Comparison of ENCODE assay signal across 12 cellular contexts in the genomic region with DNA sequence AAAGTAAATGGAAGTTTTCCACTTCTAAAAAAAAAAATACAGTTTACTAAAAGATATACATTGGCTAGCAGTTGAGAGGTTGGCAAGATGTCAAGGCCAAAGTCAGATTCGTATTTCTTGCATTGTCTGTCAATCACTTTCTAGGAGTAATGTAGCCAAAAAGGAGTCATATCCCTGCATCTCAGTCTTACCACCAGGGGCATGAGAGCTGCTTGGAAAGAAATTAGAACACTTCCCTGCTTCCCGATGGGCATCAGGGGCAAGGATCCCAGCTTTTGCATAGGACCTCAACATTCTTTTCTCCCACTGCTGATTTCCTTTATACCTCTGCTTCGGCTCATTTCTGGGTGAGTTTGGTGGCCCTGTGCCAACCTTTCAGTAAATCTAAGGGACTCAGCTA.
DNase-seq lines count a peak whose midpoint lies in the region; ATAC-seq and TF ChIP-seq lines count a peak whose summit lies in the region.
"Had no signal": no experiment of that assay in that cellular context is flagged by ENCODE, and none has a peak within 500 bp of the region (broad histone marks: within the 10 kb centered on the region; RNA-seq: fewer than 3 reads in every experiment).

No MANE protein-coding gene starts in this region.

- no TSS peak for BruUV-seq in MCF 10A (replicated peaks; lab: Mats Ljungman, UMichigan)

- H3K36me3 Mint-ChIP-seq in MCF 10A (ENCODE audit: insufficient read depth, unreplicated experiment): no peaks in the 10 kb centered on the region
- no peaks in the 10 kb centered on the region for H3K36me3 Mint-ChIP-seq in natural killer cell
- H3K36me3 Mint-ChIP-seq: memory B cell had no signal

- in situ Hi-C loops in SK-MEL-5 (cut with HindIII; ENCODE audit: low pct_unique_long_range_greater_than_20kb, low sequenced_read_pairs): no loop called here

- CTCF ChIA-PET in MCF 10A (lab: Yijun Ruan, JAX): interaction anchor here (0.6 to 1.0 kb wide), 4 partner anchors 21 to 220 kb away, joined by 3 to 5 read pairs (median 3); no protein-coding TSS in a partner anchor

- ATAC-seq in natural killer cell (no peak), body of pancreas (no peak)

- peak; percentile 48 for DNase-seq in MCF 10A (ENCODE audit: unreplicated experiment)
- no peak for DNase-seq in breast epithelium (ENCODE audit: low spot score in 2 of 2)
- DNase-seq in SK-MEL-5 (ENCODE audit: low read depth, low spot score): peak; percentile 46
- DNase-seq in glomerular visceral epithelial cell (ENCODE audit: extremely low spot score): peak; percentile 4
- DNase-seq in natural killer cell: no peak
- no peak for DNase-seq in body of pancreas
- no peak for DNase-seq in GDM1 (lab: John Stamatoyannopoulos, UW)
- no peak for DNase-seq in NCI-H187 treated with DMSO at 0.1 percent for 48 hours (lab: John Stamatoyannopoulos, UW)
- DNase-seq: HCEC 1CT, upper lobe of left lung had no signal

- H3K36me3 ChIP-seq in breast epithelium (no peaks in the 10 kb centered on the region), body of pancreas (replicated peaks in 1 of 2; ENCODE audit: insufficient read depth in 1 of 2, low read depth in 2 of 2) (no peaks in the 10 kb centered on the region)
- H3K36me3 ChIP-seq: upper lobe of left lung had no signal

- H3K4me1 ChIP-seq in breast epithelium (no peaks in the 10 kb centered on the region), body of pancreas (no peaks in the 10 kb centered on the region)
- H3K4me1 ChIP-seq: upper lobe of left lung had no signal

- no peaks in the 10 kb centered on the region for H3K9me3 Mint-ChIP-seq in MCF 10A (ENCODE audit: unreplicated experiment)
- no peaks in the 10 kb centered on the region for H3K9me3 Mint-ChIP-seq in natural killer cell

- H3K27ac Mint-ChIP-seq in MCF 10A (ENCODE audit: low read depth, unreplicated experiment) (no peak overlapping the region), natural killer cell (no peak overlapping the region)
- H3K27ac Mint-ChIP-seq: memory B cell had no signal

- H3K4me3 ChIP-seq in breast epithelium (no peak overlapping the region), body of pancreas (no peak overlapping the region)
- H3K4me3 ChIP-seq: upper lobe of left lung had no signal

- H3K27me3 ChIP-seq in breast epithelium (no peaks in the 10 kb centered on the region), body of pancreas (no peaks in the 10 kb centered on the region)
- H3K27me3 ChIP-seq: upper lobe of left lung had no signal

- TF ChIP-seq CTCF in MCF 10A (IDR thresholded peaks at IDR 0.05; ENCODE audit: unreplicated experiment) (peak; percentile 7), breast epithelium (IDR thresholded peaks at IDR 0.05) (no peak), natural killer cell (IDR thresholded peaks at IDR 0.05) (no peak), body of pancreas (IDR thresholded peaks at IDR 0.05) (no peak)

- H3K27ac ChIP-seq in breast epithelium (no peak overlapping the region), body of pancreas (no peak overlapping the region)
- H3K27ac ChIP-seq: epithelial cell of prostate, upper lobe of left lung had no signal

- H3K9me3 ChIP-seq in breast epithelium (no peaks in the 10 kb centered on the region), body of pancreas (no peaks in the 10 kb centered on the region)
- H3K9me3 ChIP-seq: upper lobe of left lung had no signal

- 22 to 29% methylated on average over 3 of the region's 3 CpGs for WGBS in body of pancreas, 2 donors

- intact Hi-C loops in MCF 10A (cut with micrococcal nuclease): no loop called here
- intact Hi-C loops in breast epithelium (cut with DNase I; ENCODE audit: low total_unique reads): no loop called here
- intact Hi-C loops in natural killer cell (cut with micrococcal nuclease): no loop called here
- intact Hi-C loops in body of pancreas (cut with DNase I): no loop called here

- H3K27me3 Mint-ChIP-seq in MCF 10A (ENCODE audit: insufficient read depth, unreplicated experiment): peaks cover 36% of the 10 kb centered on the region
- H3K27me3 Mint-ChIP-seq in natural killer cell (ENCODE audit: low read depth in 2 of 2): no peaks in the 10 kb centered on the region
- H3K27me3 Mint-ChIP-seq: memory B cell had no signal

- H3K4me3 Mint-ChIP-seq in MCF 10A (ENCODE audit: unreplicated experiment) (no peak overlapping the region), natural killer cell (no peak overlapping the region)
- H3K4me3 Mint-ChIP-seq: memory B cell had no signal

- POLR2A ChIA-PET in MCF 10A (lab: Yijun Ruan, JAX): no interaction called here

- no peaks in the 10 kb centered on the region for H3K4me1 Mint-ChIP-seq in MCF 10A (ENCODE audit: insufficient read depth, unreplicated experiment)
- H3K4me1 Mint-ChIP-seq in natural killer cell: no peaks in the 10 kb centered on the region
- H3K4me1 Mint-ChIP-seq: memory B cell had no signal

- TF ChIP-seq POLR2A in breast epithelium (IDR thresholded peaks at IDR 0.05) (no peak), body of pancreas (IDR thresholded peaks at IDR 0.05) (no peak)

Comparison
In these comparisons a context has a peak if more than half of its experiments do, and no peak if none do; other contexts are left out.
1. DNase-seq: peak in MCF 10A (single experiment), SK-MEL-5 (single experiment) and glomerular visceral epithelial cell (single experiment); none in breast epithelium (0 of 2), natural killer cell (single experiment), body of pancreas (0 of 4), GDM1 (single experiment) and NCI-H187 treated with DMSO at 0.1 percent for 48 hours (single experiment).